1 cellular context compared by ENCODE assay signal in the genomic region with DNA sequence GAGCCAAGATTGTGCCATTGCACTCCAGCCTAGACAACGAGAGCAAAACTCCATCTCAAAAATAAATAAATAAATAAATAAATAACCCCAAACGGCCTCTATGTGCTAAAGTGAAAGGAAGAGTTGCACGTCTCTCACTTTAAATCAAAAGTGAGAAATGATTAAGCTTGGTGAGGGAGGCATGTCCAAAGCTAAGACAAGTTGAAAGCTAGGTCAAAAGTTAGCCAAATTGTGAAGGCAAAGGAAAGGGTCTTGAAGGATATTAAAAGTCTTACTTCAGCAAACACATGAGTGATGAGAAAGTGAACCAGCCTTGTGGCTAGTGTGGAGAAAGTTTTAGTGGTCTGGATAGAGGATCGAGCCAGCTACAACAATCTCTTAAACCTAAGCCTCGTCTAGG.
TF ChIP-seq lines count a peak whose summit lies in the region.

No MANE protein-coding gene starts in this region.

TF ChIP-seq in GM12878, 131 proteins besides CTCF, POLR2A, EP300 and RAD21:
- TF ChIP-seq JUNB (IDR thresholded peaks at IDR 0.05), result peak; percentile 46
- TF ChIP-seq ZSCAN29 (IDR thresholded peaks at IDR 0.05), result no peak
- TF ChIP-seq NR2F1 (conservative IDR thresholded peaks at IDR 0.05), result no peak
TF ChIP-seq in GM12878: peak in this region for 1.
